In the genomic region with DNA sequence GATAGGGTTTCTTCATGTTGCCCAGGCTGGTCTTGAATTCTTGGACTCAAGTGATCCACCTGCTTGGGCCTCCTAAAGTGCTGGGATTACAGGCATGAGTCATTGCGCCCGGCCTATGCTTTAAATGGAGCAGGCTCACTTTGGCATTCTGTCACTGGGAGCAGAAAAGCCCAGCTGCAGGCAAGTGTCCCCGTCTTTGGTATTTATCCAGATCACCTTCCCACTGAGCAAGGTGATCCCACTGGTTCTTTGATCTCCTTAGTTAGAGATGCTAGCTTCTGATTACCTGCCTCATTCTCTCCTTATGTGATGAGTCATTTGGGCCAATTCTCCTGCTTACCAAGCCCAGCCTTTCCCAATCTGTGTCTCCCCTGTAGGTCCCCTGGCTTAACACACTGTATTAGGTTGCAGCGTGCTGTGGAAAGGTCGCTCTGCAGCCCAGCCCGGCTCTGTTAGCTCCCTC, we compare ENCODE assay signal across 1 cellular context.
TF ChIP-seq lines count a peak whose summit lies in the region.

No MANE protein-coding gene starts in this region.

TF ChIP-seq in HepG2, 621 proteins besides CTCF, POLR2A, EP300 and RAD21:
- TF ChIP-seq AKAP8 (CRISPR knock-in tag; IDR thresholded peaks at IDR 0.05) (no peak), FOSL2 (CRISPR knock-in tag; IDR thresholded peaks at IDR 0.05) (peak; percentile 66)
- TF ChIP-seq, protein P1, sequence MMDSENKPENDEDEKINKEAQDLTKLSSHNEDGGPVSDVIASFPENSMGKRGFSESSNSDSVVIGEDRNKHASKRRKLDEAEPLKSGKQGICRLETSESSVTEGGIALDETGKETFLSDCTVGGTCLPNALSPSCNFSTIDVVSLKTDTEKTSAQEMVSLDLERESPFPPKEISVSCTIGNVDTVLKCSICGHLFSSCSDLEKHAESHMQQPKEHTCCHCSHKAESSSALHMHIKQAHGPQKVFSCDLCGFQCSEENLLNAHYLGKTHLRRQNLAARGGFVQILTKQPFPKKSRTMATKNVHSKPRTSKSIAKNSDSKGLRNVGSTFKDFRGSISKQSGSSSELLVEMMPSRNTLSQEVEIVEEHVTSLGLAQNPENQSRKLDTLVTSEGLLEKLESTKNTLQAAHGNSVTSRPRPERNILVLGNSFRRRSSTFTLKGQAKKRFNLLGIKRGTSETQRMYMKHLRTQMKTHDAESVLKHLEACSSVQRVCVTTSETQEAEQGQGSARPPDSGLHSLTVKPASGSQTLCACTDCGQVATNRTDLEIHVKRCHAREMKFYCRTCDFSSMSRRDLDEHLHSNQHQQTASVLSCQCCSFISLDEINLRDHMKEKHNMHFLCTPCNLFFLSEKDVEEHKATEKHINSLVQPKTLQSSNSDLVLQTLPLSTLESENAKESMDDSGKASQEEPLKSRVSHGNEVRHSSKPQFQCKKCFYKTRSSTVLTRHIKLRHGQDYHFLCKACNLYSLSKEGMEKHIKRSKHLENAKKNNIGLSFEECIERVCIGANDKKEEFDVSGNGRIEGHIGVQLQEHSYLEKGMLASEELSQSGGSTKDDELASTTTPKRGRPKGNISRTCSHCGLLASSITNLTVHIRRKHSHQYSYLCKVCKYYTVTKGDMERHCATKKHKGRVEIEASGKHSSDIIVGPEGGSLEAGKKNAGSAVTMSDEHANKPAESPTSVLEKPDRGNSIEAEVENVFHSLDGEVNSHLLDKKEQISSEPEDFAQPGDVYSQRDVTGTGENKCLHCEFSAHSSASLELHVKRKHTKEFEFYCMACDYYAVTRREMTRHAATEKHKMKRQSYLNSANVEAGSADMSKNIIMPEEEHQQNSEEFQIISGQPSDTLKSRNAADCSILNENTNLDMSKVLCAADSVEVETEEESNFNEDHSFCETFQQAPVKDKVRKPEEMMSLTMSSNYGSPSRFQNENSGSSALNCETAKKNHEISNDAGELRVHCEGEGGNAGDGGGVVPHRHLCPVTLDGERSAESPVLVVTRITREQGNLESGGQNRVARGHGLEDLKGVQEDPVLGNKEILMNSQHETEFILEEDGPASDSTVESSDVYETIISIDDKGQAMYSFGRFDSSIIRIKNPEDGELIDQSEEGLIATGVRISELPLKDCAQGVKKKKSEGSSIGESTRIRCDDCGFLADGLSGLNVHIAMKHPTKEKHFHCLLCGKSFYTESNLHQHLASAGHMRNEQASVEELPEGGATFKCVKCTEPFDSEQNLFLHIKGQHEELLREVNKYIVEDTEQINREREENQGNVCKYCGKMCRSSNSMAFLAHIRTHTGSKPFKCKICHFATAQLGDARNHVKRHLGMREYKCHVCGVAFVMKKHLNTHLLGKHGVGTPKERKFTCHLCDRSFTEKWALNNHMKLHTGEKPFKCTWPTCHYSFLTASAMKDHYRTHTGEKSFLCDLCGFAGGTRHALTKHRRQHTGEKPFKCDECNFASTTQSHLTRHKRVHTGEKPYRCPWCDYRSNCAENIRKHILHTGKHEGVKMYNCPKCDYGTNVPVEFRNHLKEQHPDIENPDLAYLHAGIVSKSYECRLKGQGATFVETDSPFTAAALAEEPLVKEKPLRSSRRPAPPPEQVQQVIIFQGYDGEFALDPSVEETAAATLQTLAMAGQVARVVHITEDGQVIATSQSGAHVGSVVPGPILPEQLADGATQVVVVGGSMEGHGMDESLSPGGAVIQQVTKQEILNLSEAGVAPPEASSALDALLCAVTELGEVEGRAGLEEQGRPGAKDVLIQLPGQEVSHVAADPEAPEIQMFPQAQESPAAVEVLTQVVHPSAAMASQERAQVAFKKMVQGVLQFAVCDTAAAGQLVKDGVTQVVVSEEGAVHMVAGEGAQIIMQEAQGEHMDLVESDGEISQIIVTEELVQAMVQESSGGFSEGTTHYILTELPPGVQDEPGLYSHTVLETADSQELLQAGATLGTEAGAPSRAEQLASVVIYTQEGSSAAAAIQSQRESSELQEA (CRISPR knock-in tag; IDR thresholded peaks at IDR 0.05; ENCODE audit: not compliant biosample characterization): peak; percentile 59
